In genomic region chr17:492015-492399, GRCh38 we compare ENCODE assay signal across 1 cellular context.
TF ChIP-seq lines count a peak whose summit lies in the region.

No MANE protein-coding gene starts in this region.

TF ChIP-seq in WTC11, 78 proteins besides CTCF, POLR2A, EP300 and RAD21 (continued from another document):
- TF ChIP-seq, protein P1, sequence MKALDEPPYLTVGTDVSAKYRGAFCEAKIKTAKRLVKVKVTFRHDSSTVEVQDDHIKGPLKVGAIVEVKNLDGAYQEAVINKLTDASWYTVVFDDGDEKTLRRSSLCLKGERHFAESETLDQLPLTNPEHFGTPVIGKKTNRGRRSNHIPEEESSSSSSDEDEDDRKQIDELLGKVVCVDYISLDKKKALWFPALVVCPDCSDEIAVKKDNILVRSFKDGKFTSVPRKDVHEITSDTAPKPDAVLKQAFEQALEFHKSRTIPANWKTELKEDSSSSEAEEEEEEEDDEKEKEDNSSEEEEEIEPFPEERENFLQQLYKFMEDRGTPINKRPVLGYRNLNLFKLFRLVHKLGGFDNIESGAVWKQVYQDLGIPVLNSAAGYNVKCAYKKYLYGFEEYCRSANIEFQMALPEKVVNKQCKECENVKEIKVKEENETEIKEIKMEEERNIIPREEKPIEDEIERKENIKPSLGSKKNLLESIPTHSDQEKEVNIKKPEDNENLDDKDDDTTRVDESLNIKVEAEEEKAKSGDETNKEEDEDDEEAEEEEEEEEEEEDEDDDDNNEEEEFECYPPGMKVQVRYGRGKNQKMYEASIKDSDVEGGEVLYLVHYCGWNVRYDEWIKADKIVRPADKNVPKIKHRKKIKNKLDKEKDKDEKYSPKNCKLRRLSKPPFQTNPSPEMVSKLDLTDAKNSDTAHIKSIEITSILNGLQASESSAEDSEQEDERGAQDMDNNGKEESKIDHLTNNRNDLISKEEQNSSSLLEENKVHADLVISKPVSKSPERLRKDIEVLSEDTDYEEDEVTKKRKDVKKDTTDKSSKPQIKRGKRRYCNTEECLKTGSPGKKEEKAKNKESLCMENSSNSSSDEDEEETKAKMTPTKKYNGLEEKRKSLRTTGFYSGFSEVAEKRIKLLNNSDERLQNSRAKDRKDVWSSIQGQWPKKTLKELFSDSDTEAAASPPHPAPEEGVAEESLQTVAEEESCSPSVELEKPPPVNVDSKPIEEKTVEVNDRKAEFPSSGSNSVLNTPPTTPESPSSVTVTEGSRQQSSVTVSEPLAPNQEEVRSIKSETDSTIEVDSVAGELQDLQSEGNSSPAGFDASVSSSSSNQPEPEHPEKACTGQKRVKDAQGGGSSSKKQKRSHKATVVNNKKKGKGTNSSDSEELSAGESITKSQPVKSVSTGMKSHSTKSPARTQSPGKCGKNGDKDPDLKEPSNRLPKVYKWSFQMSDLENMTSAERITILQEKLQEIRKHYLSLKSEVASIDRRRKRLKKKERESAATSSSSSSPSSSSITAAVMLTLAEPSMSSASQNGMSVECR (CRISPR knock-in tag; IDR thresholded peaks at IDR 0.05; ENCODE audit: borderline replicate concordance): no peak
- TF ChIP-seq NFE2L1 (CRISPR knock-in tag; IDR thresholded peaks at IDR 0.05) (no peak), TEAD4 (CRISPR knock-in tag; IDR thresholded peaks at IDR 0.05) (no peak), CREM (CRISPR knock-in tag; IDR thresholded peaks at IDR 0.05) (no peak), TCF7 (CRISPR knock-in tag; IDR thresholded peaks at IDR 0.05; ENCODE audit: low read depth) (no peak), JAZF1 (CRISPR knock-in tag; IDR thresholded peaks at IDR 0.05) (no peak), NFATC4 (CRISPR knock-in tag; IDR thresholded peaks at IDR 0.05) (no peak), ZNF423 (CRISPR knock-in tag; IDR thresholded peaks at IDR 0.05) (no peak), ZBTB21 (CRISPR knock-in tag; IDR thresholded peaks at IDR 0.05; ENCODE audit: borderline replicate concordance) (no peak), ZNF317 (CRISPR knock-in tag; IDR thresholded peaks at IDR 0.05; ENCODE audit: borderline replicate concordance, low read depth) (no peak), FOXP1 (CRISPR knock-in tag; IDR thresholded peaks at IDR 0.05; ENCODE audit: borderline replicate concordance) (no peak), ZMAT4 (CRISPR knock-in tag; IDR thresholded peaks at IDR 0.05) (no peak)
- TF ChIP-seq, protein P2, sequence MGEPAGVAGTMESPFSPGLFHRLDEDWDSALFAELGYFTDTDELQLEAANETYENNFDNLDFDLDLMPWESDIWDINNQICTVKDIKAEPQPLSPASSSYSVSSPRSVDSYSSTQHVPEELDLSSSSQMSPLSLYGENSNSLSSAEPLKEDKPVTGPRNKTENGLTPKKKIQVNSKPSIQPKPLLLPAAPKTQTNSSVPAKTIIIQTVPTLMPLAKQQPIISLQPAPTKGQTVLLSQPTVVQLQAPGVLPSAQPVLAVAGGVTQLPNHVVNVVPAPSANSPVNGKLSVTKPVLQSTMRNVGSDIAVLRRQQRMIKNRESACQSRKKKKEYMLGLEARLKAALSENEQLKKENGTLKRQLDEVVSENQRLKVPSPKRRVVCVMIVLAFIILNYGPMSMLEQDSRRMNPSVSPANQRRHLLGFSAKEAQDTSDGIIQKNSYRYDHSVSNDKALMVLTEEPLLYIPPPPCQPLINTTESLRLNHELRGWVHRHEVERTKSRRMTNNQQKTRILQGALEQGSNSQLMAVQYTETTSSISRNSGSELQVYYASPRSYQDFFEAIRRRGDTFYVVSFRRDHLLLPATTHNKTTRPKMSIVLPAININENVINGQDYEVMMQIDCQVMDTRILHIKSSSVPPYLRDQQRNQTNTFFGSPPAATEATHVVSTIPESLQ (CRISPR knock-in tag; IDR thresholded peaks at IDR 0.05): no peak
- TF ChIP-seq, protein P3, sequence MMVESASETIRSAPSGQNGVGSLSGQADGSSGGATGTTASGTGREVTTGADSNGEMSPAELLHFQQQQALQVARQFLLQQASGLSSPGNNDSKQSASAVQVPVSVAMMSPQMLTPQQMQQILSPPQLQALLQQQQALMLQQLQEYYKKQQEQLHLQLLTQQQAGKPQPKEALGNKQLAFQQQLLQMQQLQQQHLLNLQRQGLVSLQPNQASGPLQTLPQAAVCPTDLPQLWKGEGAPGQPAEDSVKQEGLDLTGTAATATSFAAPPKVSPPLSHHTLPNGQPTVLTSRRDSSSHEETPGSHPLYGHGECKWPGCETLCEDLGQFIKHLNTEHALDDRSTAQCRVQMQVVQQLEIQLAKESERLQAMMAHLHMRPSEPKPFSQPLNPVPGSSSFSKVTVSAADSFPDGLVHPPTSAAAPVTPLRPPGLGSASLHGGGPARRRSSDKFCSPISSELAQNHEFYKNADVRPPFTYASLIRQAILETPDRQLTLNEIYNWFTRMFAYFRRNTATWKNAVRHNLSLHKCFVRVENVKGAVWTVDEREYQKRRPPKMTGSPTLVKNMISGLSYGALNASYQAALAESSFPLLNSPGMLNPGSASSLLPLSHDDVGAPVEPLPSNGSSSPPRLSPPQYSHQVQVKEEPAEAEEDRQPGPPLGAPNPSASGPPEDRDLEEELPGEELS (CRISPR knock-in tag; IDR thresholded peaks at IDR 0.05): no peak
